Comparison of ENCODE assay signal across 17 cellular contexts in the genomic region with DNA sequence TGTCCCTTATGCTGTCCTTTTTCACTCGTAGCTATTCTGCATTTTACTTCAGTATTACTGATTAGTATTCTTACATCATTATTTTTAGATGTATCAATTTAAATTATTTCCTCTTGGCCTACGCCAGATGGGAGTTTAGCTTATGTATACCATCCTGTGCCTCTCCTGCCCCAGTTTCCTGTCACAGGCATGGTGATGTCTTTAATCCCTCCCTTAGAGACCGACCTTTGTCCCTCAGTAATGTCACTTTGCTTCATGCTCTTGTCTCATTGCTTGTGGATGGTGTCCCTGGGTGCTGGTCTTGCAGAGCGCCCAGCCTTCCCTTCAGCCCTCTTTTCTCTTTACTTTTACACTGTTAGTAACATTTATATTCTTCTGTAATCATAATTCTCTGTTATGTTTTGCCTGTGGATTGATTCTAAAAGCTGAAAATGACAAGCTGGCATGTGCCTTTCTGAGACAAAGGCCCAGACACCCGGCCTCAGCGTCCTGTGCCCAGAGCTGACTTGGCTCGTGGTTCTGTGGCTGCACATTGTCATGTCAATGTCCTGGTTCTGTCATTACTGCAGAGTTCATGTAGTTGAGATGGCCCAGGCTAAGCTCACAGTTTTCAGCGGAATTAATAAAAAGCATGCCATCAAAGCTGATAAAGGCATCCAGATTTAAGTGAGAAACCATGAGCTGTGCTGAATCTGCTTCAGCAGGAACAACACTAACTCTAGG.
A peak's percentile ranks its signal among the peaks of the same experiment; 100 is the strongest.
DNase-seq lines count a peak whose midpoint lies in the region; ATAC-seq and TF ChIP-seq lines count a peak whose summit lies in the region.
"Had no signal": no experiment of that assay in that cellular context is flagged by ENCODE, and none has a peak within 500 bp of the region (broad histone marks: within the 10 kb centered on the region; RNA-seq: fewer than 3 reads in every experiment).

No MANE protein-coding gene starts in this region.

- no peaks in the 10 kb centered on the region for H3K27me3 Mint-ChIP-seq in stimulated activated naive CD8-positive, alpha-beta T cell treated with anti-CD3 and anti-CD28 coated beads, Interleukin-15, Interleukin-2, amounts not matched to agents 100 ng/mL and 50 ng/mL, for 24 hours
- H3K27me3 Mint-ChIP-seq in stimulated activated naive CD8-positive, alpha-beta T cell treated with anti-CD3 and anti-CD28 coated beads, Interleukin-15, amount 100 ng/mL, for 72 hours, result no peaks in the 10 kb centered on the region

- peaks cover 93% of the 10 kb centered on the region for H3K36me3 Mint-ChIP-seq in stimulated activated naive CD8-positive, alpha-beta T cell treated with anti-CD3 and anti-CD28 coated beads, Interleukin-15, Interleukin-2, amounts not matched to agents 100 ng/mL and 50 ng/mL, for 24 hours (ENCODE audit: low read depth)

- H3K4me3 Mint-ChIP-seq in stimulated activated naive CD8-positive, alpha-beta T cell treated with anti-CD3 and anti-CD28 coated beads, Interleukin-15, Interleukin-2, amounts not matched to agents 100 ng/mL and 50 ng/mL, for 24 hours, result no peak overlapping the region
- no peak overlapping the region for H3K4me3 Mint-ChIP-seq in stimulated activated naive CD8-positive, alpha-beta T cell treated with anti-CD3 and anti-CD28 coated beads, Interleukin-15, amount 100 ng/mL, for 72 hours
- H3K4me3 Mint-ChIP-seq: CD14-positive monocyte had no signal

- TF ChIP-seq CTCF in cardiac muscle cell (IDR thresholded peaks at IDR 0.05; ENCODE audit: low read depth, low read length) (no peak), colonic mucosa (IDR thresholded peaks at IDR 0.05) (no peak)

- intact Hi-C loops in colonic mucosa (cut with DNase I), result no loop called here

- H3K4me1 ChIP-seq in cardiac muscle cell (ENCODE audit: low read depth) (peaks cover 53% of the 10 kb centered on the region), colonic mucosa (no peaks in the 10 kb centered on the region)

- no peak for DNase-seq in stimulated activated naive CD8-positive, alpha-beta T cell treated with anti-CD3 and anti-CD28 coated beads, Interleukin-15, amount 100 ng/mL, for 72 hours
- no peak for DNase-seq in cardiac muscle cell (ENCODE audit: low read depth in 1 of 2, low spot score in 1 of 2)
- no peak for DNase-seq in left lobe of liver (ENCODE audit: low spot score)
- DNase-seq in DMS 273 (lab: John Stamatoyannopoulos, UW; ENCODE audit: unreplicated experiment), result no peak
- no peak for DNase-seq in colonic mucosa
- DNase-seq: GOT3; KBM-7; MV-4-11; NCI-H1417; NCI-H1930; NCI-H69; NK-92 treated with Interleukin-12 subunit alpha and Interleukin-12 subunit beta, amount 100 ng/mL, for 24 hours; OCI-M1 had no signal

- H3K4me3 ChIP-seq in cardiac muscle cell, result no peak overlapping the region
- no peak overlapping the region for H3K4me3 ChIP-seq in colonic mucosa

- peaks cover 2% of the 10 kb centered on the region for H3K9me3 Mint-ChIP-seq in stimulated activated naive CD8-positive, alpha-beta T cell treated with anti-CD3 and anti-CD28 coated beads, Interleukin-15, Interleukin-2, amounts not matched to agents 100 ng/mL and 50 ng/mL, for 24 hours
- H3K9me3 Mint-ChIP-seq in stimulated activated naive CD8-positive, alpha-beta T cell treated with anti-CD3 and anti-CD28 coated beads, Interleukin-15, amount 100 ng/mL, for 72 hours, result peaks cover 3 to 4% of the 10 kb centered on the region in 2 donors

- no peaks in the 10 kb centered on the region for H3K4me1 Mint-ChIP-seq in stimulated activated naive CD8-positive, alpha-beta T cell treated with anti-CD3 and anti-CD28 coated beads, Interleukin-15, Interleukin-2, amounts not matched to agents 100 ng/mL and 50 ng/mL, for 24 hours (ENCODE audit: low read depth)
- no peaks in the 10 kb centered on the region for H3K4me1 Mint-ChIP-seq in stimulated activated naive CD8-positive, alpha-beta T cell treated with anti-CD3 and anti-CD28 coated beads, Interleukin-15, amount 100 ng/mL, for 72 hours
- H3K4me1 Mint-ChIP-seq: CD14-positive monocyte had no signal

- H3K27me3 ChIP-seq in cardiac muscle cell, result no peaks in the 10 kb centered on the region
- H3K27me3 ChIP-seq in colonic mucosa, result no peaks in the 10 kb centered on the region

- H3K9ac ChIP-seq in colonic mucosa (ENCODE audit: low read depth in 2 of 2, low read length in 2 of 2), result no peak overlapping the region

- H3K9me3 ChIP-seq in cardiac muscle cell (ENCODE audit: low read depth), result no peaks in the 10 kb centered on the region
- no peaks in the 10 kb centered on the region for H3K9me3 ChIP-seq in colonic mucosa

- H3K27ac ChIP-seq in cardiac muscle cell (peak overlapping the region; percentile 79), colonic mucosa (no peak overlapping the region)
- H3K27ac ChIP-seq: RWPE1 had no signal

- H3K36me3 ChIP-seq in cardiac muscle cell (peaks cover 49% of the 10 kb centered on the region), colonic mucosa (no peaks in the 10 kb centered on the region)

- peak overlapping the region; percentile 1 for H3K27ac Mint-ChIP-seq in stimulated activated naive CD8-positive, alpha-beta T cell treated with anti-CD3 and anti-CD28 coated beads, Interleukin-15, Interleukin-2, amounts not matched to agents 100 ng/mL and 50 ng/mL, for 24 hours
- no peak overlapping the region for H3K27ac Mint-ChIP-seq in stimulated activated naive CD8-positive, alpha-beta T cell treated with anti-CD3 and anti-CD28 coated beads, Interleukin-15, amount 100 ng/mL, for 72 hours

- no peak for ATAC-seq in stimulated activated naive CD8-positive, alpha-beta T cell treated with anti-CD3 and anti-CD28 coated beads, Interleukin-15, amount 100 ng/mL, for 72 hours
- ATAC-seq in left lobe of liver (peak; percentile 12), GM21447 (IDR thresholded peaks at IDR 0.05; ENCODE audit: unreplicated experiment) (no peak)
